1 cellular context compared by ENCODE assay signal in genomic region chr4:95091272-95091671, GRCh38.
TF ChIP-seq lines count a peak whose summit lies in the region.

No MANE protein-coding gene starts in this region.

TF ChIP-seq in HepG2, 621 proteins besides CTCF, POLR2A, EP300 and RAD21 (continued from another document):
- TF ChIP-seq HMGXB4 (CRISPR knock-in tag; IDR thresholded peaks at IDR 0.05; ENCODE audit: borderline replicate concordance in 1 of 2, low read depth in 1 of 2) (no peak), GLI4 (CRISPR knock-in tag; IDR thresholded peaks at IDR 0.05; ENCODE audit: borderline replicate concordance) (no peak), ZNF850 (CRISPR knock-in tag; conservative IDR thresholded peaks at IDR 0.05) (no peak), SMYD3 (CRISPR knock-in tag; IDR thresholded peaks at IDR 0.05) (no peak), RBM22 (optimal IDR thresholded peaks at IDR 0.05; ENCODE audit: low read length) (no peak), ZSCAN29 (CRISPR knock-in tag; conservative IDR thresholded peaks at IDR 0.05) (no peak), ZNF431 (CRISPR knock-in tag; IDR thresholded peaks at IDR 0.05; ENCODE audit: borderline replicate concordance, low read depth) (no peak), SMAD3 (CRISPR knock-in tag; IDR thresholded peaks at IDR 0.05) (no peak), ZNF782 (CRISPR knock-in tag; IDR thresholded peaks at IDR 0.05; ENCODE audit: borderline replicate concordance) (no peak), ZNF441 (CRISPR knock-in tag; IDR thresholded peaks at IDR 0.05; ENCODE audit: borderline replicate concordance) (no peak), THAP8 (CRISPR knock-in tag; IDR thresholded peaks at IDR 0.05; ENCODE audit: borderline replicate concordance) (no peak), STAT6 (CRISPR knock-in tag; IDR thresholded peaks at IDR 0.05; ENCODE audit: borderline replicate concordance) (no peak)
TF ChIP-seq in HepG2: peak in this region for 0.
